13 cellular contexts compared by ENCODE assay signal in the genomic region with DNA sequence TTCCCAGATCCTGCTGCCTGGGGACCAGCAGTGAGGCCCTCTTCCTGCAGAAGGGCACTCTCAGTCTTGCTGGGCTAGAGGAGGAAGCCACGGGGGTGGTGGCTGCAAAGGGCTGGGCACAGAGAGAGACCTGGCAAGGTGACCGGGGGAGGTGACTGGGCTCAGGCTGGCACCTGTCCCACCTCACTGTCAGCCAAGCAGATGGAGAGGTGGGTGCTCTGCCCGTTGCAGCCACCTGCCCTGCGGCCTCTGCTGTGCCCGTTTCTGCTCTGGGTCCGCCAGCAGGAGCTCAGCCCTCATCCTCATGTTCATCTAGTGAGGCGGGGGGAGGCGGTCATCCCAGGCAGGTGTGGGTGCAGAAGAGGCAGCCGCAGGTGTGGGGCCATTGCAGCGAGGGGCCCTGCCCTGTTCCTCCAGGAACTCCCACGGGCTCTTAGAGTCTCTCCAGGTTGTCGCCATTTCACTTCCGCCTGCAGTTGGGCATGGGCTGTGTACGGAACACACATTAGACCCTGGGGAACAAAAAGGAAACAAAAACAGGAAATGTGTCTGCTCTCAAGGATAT. TPM values are rescaled to one million over a fixed set of nuclear protein-coding genes. Genes with fewer than 3 reads are reported as not detected.
DNase-seq lines count a peak whose midpoint lies in the region; ATAC-seq and TF ChIP-seq lines count a peak whose summit lies in the region.
"Had no signal": no experiment of that assay in that cellular context is flagged by ENCODE, and none has a peak within 500 bp of the region (broad histone marks: within the 10 kb centered on the region; RNA-seq: fewer than 3 reads in every experiment).

No MANE protein-coding gene starts in this region.

- peaks cover 19 to 23% of the 10 kb centered on the region in 2 donors for H3K4me1 ChIP-seq in duodenal mucosa (ENCODE audit: control insufficient read depth in 1 of 2, insufficient read depth in 2 of 2, low read length in 2 of 2)
- no peaks in the 10 kb centered on the region for H3K4me1 ChIP-seq in A673 (ENCODE audit: insufficient read depth, low read length, poor library complexity, severe bottlenecking)
- H3K4me1 ChIP-seq: right atrium auricular region had no signal

- no peak overlapping the region for H3K27ac ChIP-seq in duodenal mucosa (ENCODE audit: low read depth, low read length)
- no peak overlapping the region for H3K27ac ChIP-seq in A673 (ENCODE audit: low read depth, low read length, poor library complexity, severe bottlenecking)
- H3K27ac ChIP-seq: heart right ventricle, right atrium auricular region had no signal

- intact Hi-C loops in A673 (cut with micrococcal nuclease; ENCODE audit: unreplicated experiment), result no loop called here

- no peaks in the 10 kb centered on the region for H3K9me3 ChIP-seq in duodenal mucosa (ENCODE audit: control insufficient read depth in 1 of 2, low read length in 2 of 2)
- no peaks in the 10 kb centered on the region for H3K9me3 ChIP-seq in A673 (ENCODE audit: low read depth, low read length, poor library complexity, severe bottlenecking)
- H3K9me3 ChIP-seq: heart right ventricle, right atrium auricular region had no signal

- no TSS peak for BruUV-seq in A673 (replicated peaks; lab: Mats Ljungman, UMichigan)

- ATAC-seq in GM21381 (IDR thresholded peaks at IDR 0.05; ENCODE audit: unreplicated experiment), result peak; percentile 55
- no peak for ATAC-seq in HG03039 (IDR thresholded peaks at IDR 0.05; ENCODE audit: unreplicated experiment)
- ATAC-seq: heart right ventricle had no signal

- H3K4me3 ChIP-seq in duodenal mucosa (ENCODE audit: low read depth in 1 of 2, low read length in 2 of 2) (peak overlapping the region; percentile 3 to 35), A673 (ENCODE audit: low read depth, low read length, poor library complexity, severe bottlenecking) (no peak overlapping the region)
- H3K4me3 ChIP-seq: heart right ventricle, right atrium auricular region had no signal

- DNase-seq in DMS53 (lab: John Stamatoyannopoulos, UW) (peak; percentile 91), NCI-H1105 (lab: John Stamatoyannopoulos, UW) (peak; percentile 73), HK-2 (ENCODE audit: unreplicated experiment) (no peak), A673 (ENCODE audit: low spot score) (no peak)
- no peak for DNase-seq in stimulated activated CD4-positive, alpha-beta T cell treated with anti-CD3 and anti-CD28 coated beads, Interleukin-12 subunit alpha, Interleukin-12 subunit beta, amount 100 ng/mL, for 4 hours
- DNase-seq: Calu3, GOT3, heart right ventricle had no signal

- CTCF ChIA-PET in A673 (lab: Charles Lee), result no interaction called here

- H3K27me3 ChIP-seq in duodenal mucosa (ENCODE audit: control insufficient read depth in 1 of 2, insufficient read depth in 2 of 2, low read length in 2 of 2), result no peaks in the 10 kb centered on the region
- no peaks in the 10 kb centered on the region for H3K27me3 ChIP-seq in A673 (replicated peaks; ENCODE audit: insufficient read depth, low read depth, low read length, poor library complexity)
- H3K27me3 ChIP-seq: heart right ventricle, right atrium auricular region had no signal

- H3K36me3 ChIP-seq in duodenal mucosa (ENCODE audit: control insufficient read depth in 1 of 2, insufficient read depth in 2 of 2, low read length in 2 of 2), result no peaks in the 10 kb centered on the region
- no peaks in the 10 kb centered on the region for H3K36me3 ChIP-seq in A673 (ENCODE audit: insufficient read depth, low read length, poor library complexity, severe bottlenecking)
- H3K36me3 ChIP-seq: heart right ventricle, right atrium auricular region had no signal

- H3K9ac ChIP-seq in duodenal mucosa (ENCODE audit: low read depth in 1 of 2, low read length in 2 of 2), result no peak overlapping the region

- TF ChIP-seq CTCF in A673 (conservative IDR thresholded peaks at IDR 0.05; ENCODE audit: low read depth, low read length), result no peak

- POLR2A ChIA-PET in A673 (lab: Charles Lee; ENCODE audit: low non-redundant PET), result no interaction called here

RNA-seq across cellular contexts. Expression of a gene that starts 55.5 kb away (rescaled TPM):
- total RNA-seq in A673 (2021), result 45.8 and 46.7 TPM in 2 replicates

RNA-seq across cellular contexts. Expression of a gene that starts 58.0 kb away (rescaled TPM):
- not detected in 2 replicates for total RNA-seq in A673 (2021)
- total RNA-seq: Calu3, heart right ventricle, MCF 10A, right atrium auricular region had no signal

Comparison
In these comparisons a context has a peak if more than half of its experiments do, and no peak if none do; other contexts are left out.
1. DNase-seq: peak in DMS53 (single experiment) and NCI-H1105 (single experiment); none in HK-2 (single experiment), A673 (single experiment) and stimulated activated CD4-positive, alpha-beta T cell treated with anti-CD3 and anti-CD28 coated beads, Interleukin-12 subunit alpha, Interleukin-12 subunit beta, amount 100 ng/mL, for 4 hours (single experiment).